29 cellular contexts compared by ENCODE assay signal in the genomic region with DNA sequence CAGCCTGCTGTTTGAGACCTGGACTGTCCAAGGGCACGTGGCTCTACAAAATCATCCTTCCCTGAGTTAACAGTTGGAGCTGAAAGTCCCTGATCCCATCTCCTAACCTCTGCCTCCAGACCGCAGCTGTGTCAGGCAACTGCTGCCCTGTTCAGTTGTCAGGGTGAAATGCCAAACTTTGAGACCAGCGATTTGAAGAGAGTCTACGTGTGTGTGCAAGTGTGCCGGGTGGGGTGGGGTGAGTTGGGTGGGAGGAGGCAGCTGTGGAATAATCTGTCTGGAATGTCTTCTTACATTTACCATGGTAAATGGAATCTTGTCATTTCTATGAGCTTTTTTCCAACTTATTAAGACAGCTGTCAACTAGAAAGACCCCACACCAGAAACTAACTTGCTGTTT.
DNase-seq lines count a peak whose midpoint lies in the region; ATAC-seq and TF ChIP-seq lines count a peak whose summit lies in the region.
"Had no signal": no experiment of that assay in that cellular context is flagged by ENCODE, and none has a peak within 500 bp of the region (broad histone marks: within the 10 kb centered on the region; RNA-seq: fewer than 3 reads in every experiment).

No MANE protein-coding gene starts in this region.

- CTCF ChIA-PET in RWPE1 (lab: Yijun Ruan, JAX) (interaction anchor here (0.6 kb wide), 1 partner anchor 23 kb away, joined by 3 read pairs; no protein-coding TSS in a partner anchor), MCF 10A (lab: Yijun Ruan, JAX) (interaction anchor here (0.9 kb wide), 1 partner anchor 14 kb away, joined by 4 read pairs; no protein-coding TSS in a partner anchor)

- POLR2A ChIA-PET in RWPE1 (lab: Yijun Ruan, JAX; ENCODE audit: low non-redundant PET) (no interaction called here), MCF 10A (lab: Yijun Ruan, JAX) (interaction anchor here (1.0 to 1.4 kb wide), 2 partner anchors 15 to 31 kb away, joined by 3 to 4 read pairs; no protein-coding TSS in a partner anchor)

- H3K4me1 Mint-ChIP-seq in chondrocyte (ENCODE audit: low read depth) (peaks cover 28% of the 10 kb centered on the region), nephron progenitor cell (no peaks in the 10 kb centered on the region), MCF 10A (ENCODE audit: insufficient read depth, unreplicated experiment) (no peaks in the 10 kb centered on the region), immature natural killer cell (no peaks in the 10 kb centered on the region)
- H3K4me1 Mint-ChIP-seq in activated T-cell treated with anti-CD3 and anti-CD28 coated beads, Interleukin-2, amount 50 U/mL, for 4 hours (ENCODE audit: low read depth): no peaks in the 10 kb centered on the region
- H3K4me1 Mint-ChIP-seq: stimulated activated naive CD8-positive, alpha-beta T cell treated with anti-CD3 and anti-CD28 coated beads, Interleukin-15, amount 100 ng/mL, for 72 hours had no signal

- peak overlapping the region; percentile 41 for H3K27ac ChIP-seq in RWPE1
- H3K27ac ChIP-seq: dorsolateral prefrontal cortex, hepatocyte, left lung, parathyroid adenoma, transverse colon had no signal

- no peak overlapping the region for H3K4me3 Mint-ChIP-seq in chondrocyte (ENCODE audit: unreplicated experiment)
- no peak overlapping the region for H3K4me3 Mint-ChIP-seq in nephron progenitor cell
- no peak overlapping the region for H3K4me3 Mint-ChIP-seq in MCF 10A (ENCODE audit: unreplicated experiment)
- no peak overlapping the region for H3K4me3 Mint-ChIP-seq in immature natural killer cell
- H3K4me3 Mint-ChIP-seq in activated T-cell treated with anti-CD3 and anti-CD28 coated beads, Interleukin-2, amount 50 U/mL, for 4 hours: no peak overlapping the region
- H3K4me3 Mint-ChIP-seq: natural killer cell treated with Interleukin-12 subunit alpha and Interleukin-12 subunit beta and Interleukin-15 and Interleukin-18, amount 100 ng/mL, for 72 hours; stimulated activated naive CD8-positive, alpha-beta T cell treated with anti-CD3 and anti-CD28 coated beads, Interleukin-15, amount 100 ng/mL, for 72 hours; T-helper 1 cell treated with Interleukin-12 subunit alpha and Interleukin-12 subunit beta and Interleukin-4 antibody, amounts not matched to agents 30 μg/mL and 1 μg/mL, for 36 hours had no signal

- H3K27me3 Mint-ChIP-seq in chondrocyte (ENCODE audit: low read depth) (no peaks in the 10 kb centered on the region), nephron progenitor cell (ENCODE audit: low read depth, poor library complexity) (peaks cover 2% of the 10 kb centered on the region), MCF 10A (ENCODE audit: insufficient read depth, unreplicated experiment) (no peaks in the 10 kb centered on the region), immature natural killer cell (ENCODE audit: low read depth in 3 of 3) (peaks cover 2 to 13% (median 10%) of the 10 kb centered on the region in 3 donors)
- H3K27me3 Mint-ChIP-seq in activated T-cell treated with anti-CD3 and anti-CD28 coated beads, Interleukin-2, amount 50 U/mL, for 4 hours (ENCODE audit: low read depth): peaks cover 5% of the 10 kb centered on the region

- H3K27ac Mint-ChIP-seq in chondrocyte (ENCODE audit: unreplicated experiment) (peak overlapping the region; percentile 84), nephron progenitor cell (peak overlapping the region; percentile 64), MCF 10A (ENCODE audit: low read depth, unreplicated experiment) (no peak overlapping the region), immature natural killer cell (no peak overlapping the region)
- H3K27ac Mint-ChIP-seq: natural killer cell treated with Interleukin-12 subunit alpha and Interleukin-12 subunit beta and Interleukin-15 and Interleukin-18, amount 100 ng/mL, for 72 hours; stimulated activated naive CD8-positive, alpha-beta T cell treated with anti-CD3 and anti-CD28 coated beads, Interleukin-15, amount 100 ng/mL, for 72 hours; T-helper 1 cell treated with Interleukin-12 subunit alpha and Interleukin-12 subunit beta and Interleukin-4 antibody, amounts not matched to agents 30 μg/mL and 1 μg/mL, for 36 hours had no signal

- intact Hi-C loops in MCF 10A (cut with micrococcal nuclease): no loop called here

- DNase-seq in AG08396 (ENCODE audit: low spot score) (peak; percentile 31), RWPE1 (ENCODE audit: low spot score) (no peak), chondrocyte (ENCODE audit: low spot score) (no peak), nephron progenitor cell (no peak), MCF 10A (ENCODE audit: unreplicated experiment) (no peak), immature natural killer cell (no peak)
- DNase-seq in activated T-cell treated with anti-CD3 and anti-CD28 coated beads, Interleukin-2, amount 50 U/mL, for 4 hours: no peak
- DNase-seq: activated CD4-positive, alpha-beta T cell treated with anti-CD3 and anti-CD28 coated beads for 48 hours; activated naive CD4-positive, alpha-beta T cell; activated T-cell treated with anti-CD3 and anti-CD28 coated beads, Interleukin-2, amount 50 U/mL, for 48 hours; amniotic stem cell; central memory CD4-positive, alpha-beta T cell; COR-L47; DMS79; dorsolateral prefrontal cortex; H7; left lung; NCI-H1694 treated with DMSO at 0.1 percent for 48 hours; NCI-H2171; NCI-H526; right cardiac atrium; stimulated activated CD4-positive, alpha-beta T cell treated with anti-CD3 and anti-CD28 coated beads, Interleukin-15, amount 100 ng/mL, for 24 hours; stimulated activated naive CD8-positive, alpha-beta T cell treated with anti-CD3 and anti-CD28 coated beads, Interleukin-15, amount 100 ng/mL, for 72 hours; transverse colon had no signal

- no peaks in the 10 kb centered on the region for H3K9me3 Mint-ChIP-seq in chondrocyte (ENCODE audit: low read depth)
- H3K9me3 Mint-ChIP-seq in nephron progenitor cell: no peaks in the 10 kb centered on the region
- H3K9me3 Mint-ChIP-seq in MCF 10A (ENCODE audit: unreplicated experiment): no peaks in the 10 kb centered on the region
- no peaks in the 10 kb centered on the region for H3K9me3 Mint-ChIP-seq in immature natural killer cell
- no peaks in the 10 kb centered on the region for H3K9me3 Mint-ChIP-seq in activated T-cell treated with anti-CD3 and anti-CD28 coated beads, Interleukin-2, amount 50 U/mL, for 4 hours
- H3K9me3 Mint-ChIP-seq: natural killer cell treated with Interleukin-12 subunit alpha and Interleukin-12 subunit beta and Interleukin-15 and Interleukin-18, amount 100 ng/mL, for 72 hours; stimulated activated naive CD8-positive, alpha-beta T cell treated with anti-CD3 and anti-CD28 coated beads, Interleukin-15, amount 100 ng/mL, for 72 hours; T-helper 1 cell treated with Interleukin-12 subunit alpha and Interleukin-12 subunit beta and Interleukin-4 antibody, amounts not matched to agents 30 μg/mL and 1 μg/mL, for 36 hours had no signal

- no TSS peak for BruUV-seq in MCF 10A (replicated peaks; lab: Mats Ljungman, UMichigan)

- no peak for ATAC-seq in GM21825 (IDR thresholded peaks at IDR 0.05; ENCODE audit: unreplicated experiment)
- no peak for ATAC-seq in activated T-cell treated with anti-CD3 and anti-CD28 coated beads, Interleukin-2, amount 50 U/mL, for 4 hours
- ATAC-seq: left lung; natural killer cell treated with Interleukin-12 subunit alpha and Interleukin-12 subunit beta and Interleukin-15 and Interleukin-18, amount 100 ng/mL, for 72 hours; right cardiac atrium; stimulated activated naive CD8-positive, alpha-beta T cell treated with anti-CD3 and anti-CD28 coated beads, Interleukin-15, amount 100 ng/mL, for 72 hours had no signal

- H3K36me3 Mint-ChIP-seq in chondrocyte (ENCODE audit: low read depth) (peaks cover 30% of the 10 kb centered on the region), nephron progenitor cell (ENCODE audit: low read depth) (peaks cover 39% of the 10 kb centered on the region), MCF 10A (ENCODE audit: insufficient read depth, unreplicated experiment) (peaks cover 6% of the 10 kb centered on the region), immature natural killer cell (no peaks in the 10 kb centered on the region)
- no peaks in the 10 kb centered on the region for H3K36me3 Mint-ChIP-seq in activated T-cell treated with anti-CD3 and anti-CD28 coated beads, Interleukin-2, amount 50 U/mL, for 4 hours (ENCODE audit: insufficient read depth)
- H3K36me3 Mint-ChIP-seq: natural killer cell treated with Interleukin-12 subunit alpha and Interleukin-12 subunit beta and Interleukin-15 and Interleukin-18, amount 100 ng/mL, for 72 hours had no signal

- no peak for TF ChIP-seq CTCF in RWPE1 (conservative IDR thresholded peaks at IDR 0.05; ENCODE audit: low read depth)
- no peak for TF ChIP-seq CTCF in chondrocyte (IDR thresholded peaks at IDR 0.05)
- TF ChIP-seq CTCF in nephron progenitor cell (IDR thresholded peaks at IDR 0.05): no peak
- TF ChIP-seq CTCF in MCF 10A (IDR thresholded peaks at IDR 0.05; ENCODE audit: unreplicated experiment): no peak

Comparison
In these comparisons a context has a peak if more than half of its experiments do, and no peak if none do; other contexts are left out.
1. H3K27ac Mint-ChIP-seq: peak in chondrocyte (single experiment) and nephron progenitor cell (single experiment); none in MCF 10A (single experiment) and immature natural killer cell (0 of 6).